2 cellular contexts compared by ENCODE assay signal in genomic region chr2:221715783-221716386, GRCh38.
TF ChIP-seq lines count a peak whose summit lies in the region.

No MANE protein-coding gene starts in this region.

TF ChIP-seq in GM23338, 12 proteins besides CTCF, POLR2A, EP300 and RAD21:
- TF ChIP-seq REST (IDR thresholded peaks at IDR 0.05; ENCODE audit: unreplicated experiment) (no peak), ZNF331 (CRISPR knock-in tag; IDR thresholded peaks at IDR 0.05; ENCODE audit: low read depth) (no peak), EZH2phosphoT487 (IDR thresholded peaks at IDR 0.05; ENCODE audit: unreplicated experiment) (no peak), ZNF114 (CRISPR knock-in tag; IDR thresholded peaks at IDR 0.05) (no peak), CREB1 (CRISPR knock-in tag; IDR thresholded peaks at IDR 0.05; ENCODE audit: low read depth) (no peak), NANOG (IDR thresholded peaks at IDR 0.05; ENCODE audit: borderline replicate concordance) (no peak), STAT1 (IDR thresholded peaks at IDR 0.05; ENCODE audit: unreplicated experiment) (no peak), JUNB (IDR thresholded peaks at IDR 0.05; ENCODE audit: unreplicated experiment) (no peak), EZH2 (IDR thresholded peaks at IDR 0.05; ENCODE audit: low read depth, unreplicated experiment) (no peak), POLR2AphosphoS5 (IDR thresholded peaks at IDR 0.05; ENCODE audit: low read depth) (no peak)
- TF ChIP-seq, protein P1, sequence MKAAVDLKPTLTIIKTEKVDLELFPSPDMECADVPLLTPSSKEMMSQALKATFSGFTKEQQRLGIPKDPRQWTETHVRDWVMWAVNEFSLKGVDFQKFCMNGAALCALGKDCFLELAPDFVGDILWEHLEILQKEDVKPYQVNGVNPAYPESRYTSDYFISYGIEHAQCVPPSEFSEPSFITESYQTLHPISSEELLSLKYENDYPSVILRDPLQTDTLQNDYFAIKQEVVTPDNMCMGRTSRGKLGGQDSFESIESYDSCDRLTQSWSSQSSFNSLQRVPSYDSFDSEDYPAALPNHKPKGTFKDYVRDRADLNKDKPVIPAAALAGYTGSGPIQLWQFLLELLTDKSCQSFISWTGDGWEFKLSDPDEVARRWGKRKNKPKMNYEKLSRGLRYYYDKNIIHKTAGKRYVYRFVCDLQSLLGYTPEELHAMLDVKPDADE (IDR thresholded peaks at IDR 0.05): no peak

TF ChIP-seq in H1, 55 proteins besides CTCF, POLR2A, EP300 and RAD21:
- TF ChIP-seq JUND (IDR thresholded peaks at IDR 0.05; ENCODE audit: low read length) (no peak), CEBPB (IDR thresholded peaks at IDR 0.05; ENCODE audit: low read depth, low read length) (peak; percentile 85), MAFK (IDR thresholded peaks at IDR 0.05; ENCODE audit: low read depth, low read length) (peak; percentile 46; the same call in 1 of the 2 replicates), TBP (IDR thresholded peaks at IDR 0.05; ENCODE audit: low read depth, low read length) (no peak)
